14 cellular contexts compared by ENCODE assay signal in the genomic region with DNA sequence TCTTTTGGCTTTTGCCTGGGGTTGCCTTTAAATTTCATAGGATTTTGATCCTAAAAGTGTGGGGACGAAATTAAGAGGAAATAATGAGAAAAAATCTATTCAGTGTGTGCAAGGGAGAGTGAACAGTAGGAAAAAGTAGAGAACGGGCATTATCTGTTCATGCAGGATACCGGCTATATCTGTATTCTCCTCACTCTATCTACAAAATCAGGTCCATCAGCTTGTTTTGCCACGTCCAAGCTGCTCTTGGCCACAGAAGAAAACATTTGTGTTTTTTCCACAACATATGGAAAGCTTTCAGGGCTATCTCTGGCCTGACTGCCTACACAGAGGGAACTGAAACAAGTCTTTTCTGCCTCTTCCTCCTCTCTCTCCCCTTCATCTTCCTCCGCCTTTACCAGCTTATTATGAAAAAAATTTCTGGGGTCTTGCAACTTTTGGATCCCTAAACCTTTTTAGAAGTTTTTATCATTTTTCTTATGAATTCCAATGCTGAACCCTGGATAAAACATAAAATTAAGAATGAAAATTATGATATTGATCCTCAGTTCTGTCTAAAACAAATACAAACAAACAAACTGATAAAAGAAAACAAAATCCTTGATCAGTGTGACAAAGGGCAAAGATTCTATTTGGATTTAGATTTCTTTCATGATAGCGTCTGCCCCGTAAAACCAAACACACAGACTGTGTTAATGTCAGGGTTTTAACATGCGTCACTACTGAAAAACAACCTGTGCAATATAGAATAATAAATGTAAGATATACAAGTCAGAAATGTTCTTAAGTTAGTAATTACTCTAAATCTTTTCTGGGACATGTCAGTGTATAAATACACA.
"Had no signal": no experiment of that assay in that cellular context is flagged by ENCODE, and none has a peak within 500 bp of the region (broad histone marks: within the 10 kb centered on the region; RNA-seq: fewer than 3 reads in every experiment).

No MANE protein-coding gene starts in this region.

- H3K4me3 ChIP-seq: esophagus muscularis mucosa, gastroesophageal sphincter, ovary, right atrium auricular region, thyroid gland had no signal

- ATAC-seq: effector memory CD8-positive, alpha-beta T cell; gastroesophageal sphincter; left cardiac atrium; left ventricle myocardium superior; naive thymus-derived CD8-positive, alpha-beta T cell had no signal

- H3K36me3 ChIP-seq: esophagus muscularis mucosa, gastroesophageal sphincter, ovary, right atrium auricular region, thyroid gland had no signal

- H3K27ac ChIP-seq: epithelial cell of prostate, esophagus muscularis mucosa, gastroesophageal sphincter, ovary, right atrium auricular region, thyroid gland had no signal

- DNase-seq: effector memory CD8-positive, alpha-beta T cell; immature natural killer cell; left cardiac atrium; left ventricle myocardium superior; naive thymus-derived CD8-positive, alpha-beta T cell; ovary; small intestine; stimulated activated CD4-positive, alpha-beta T cell treated with anti-CD3 and anti-CD28 coated beads, Interleukin-12 subunit alpha, Interleukin-12 subunit beta, amount 100 ng/mL, for 4 hours; stimulated activated naive CD4-positive, alpha-beta T cell treated with Interleukin-2 at 50 U/mL for 16 hours; thyroid gland had no signal

- H3K27me3 ChIP-seq: esophagus muscularis mucosa, gastroesophageal sphincter, ovary, right atrium auricular region, thyroid gland had no signal

- H3K4me1 ChIP-seq: esophagus muscularis mucosa, gastroesophageal sphincter, right atrium auricular region, thyroid gland had no signal

- H3K9me3 ChIP-seq: esophagus muscularis mucosa, gastroesophageal sphincter, ovary, right atrium auricular region, thyroid gland had no signal
